ENCODE assay signal across 33 cellular contexts in genomic region chrX:54794795-54795194, GRCh38. TPM values are rescaled to one million over a fixed set of nuclear protein-coding genes. Genes with fewer than 3 reads are reported as not detected.
"Had no signal": no experiment of that assay in that cellular context is flagged by ENCODE, and none has a peak within 500 bp of the region (broad histone marks: within the 10 kb centered on the region; RNA-seq: fewer than 3 reads in every experiment).

No MANE protein-coding gene starts in this region.

- H3K27ac ChIP-seq: brain microvascular endothelial cell, SK-N-MC had no signal

- ATAC-seq: activated CD8-positive, alpha-beta T cell treated with anti-CD3 and anti-CD28 coated beads for 36 hours; activated T-cell treated with anti-CD3 and anti-CD28 coated beads, Interleukin-2, amount 50 U/mL, for 72 hours; activated T-helper 17 cell treated with anti-CD3 and anti-CD28 coated beads, Interleukin-2, amount 50 U/mL, for 72 hours; K562; Panc1 had no signal

- H3K4me3 ChIP-seq: K562, SK-N-MC had no signal

- H3K27me3 ChIP-seq: brain microvascular endothelial cell had no signal

- H3K36me3 ChIP-seq: brain microvascular endothelial cell had no signal

- DNase-seq: activated CD4-positive, alpha-beta T cell treated with anti-CD3 and anti-CD28 coated beads, Interleukin-2, amount 10 ng/mL, durations not matched to agents 24 days and 14 days; activated CD4-positive, alpha-beta T cell treated with anti-CD3 and anti-CD28 coated beads, Interleukin-2, amount 50 U/mL, for 4 hours; activated CD8-positive, alpha-beta T cell treated with anti-CD3 and anti-CD28 coated beads for 36 hours; activated effector memory CD4-positive, alpha-beta T cell treated with anti-CD3 and anti-CD28 coated beads, Interleukin-2, amount 50 U/mL, for 16 hours; activated naive CD4-positive, alpha-beta T cell; activated naive CD4-positive, alpha-beta T cell treated with anti-CD3 and anti-CD28 coated beads, Interleukin-2, amount 50 U/mL, for 16 hours; activated naive CD8-positive, alpha-beta T cell treated with anti-CD3 and anti-CD28 coated beads for 36 hours; activated T-cell treated with anti-CD3 and anti-CD28 coated beads, Interleukin-2, amount 50 U/mL, for 1 hour; activated T-cell treated with anti-CD3 and anti-CD28 coated beads, Interleukin-2, amount 50 U/mL, for 72 hours; amniotic stem cell; aorta; brain microvascular endothelial cell; central memory CD4-positive, alpha-beta T cell; NCI-H1092 treated with DMSO at 0.1 percent for 48 hours; NCI-H1417; NCI-H146; NCI-H187; NCI-H2029 treated with DMSO at 0.1 percent for 48 hours; NCI-H2171 treated with DMSO at 0.1 percent for 48 hours; NCI-H2227 treated with DMSO at 0.1 percent for 48 hours; NCI-H446; NCI-H524 treated with DMSO at 0.1 percent for 48 hours; NCI-H748 treated with DMSO at 0.1 percent for 48 hours; RPMI8226; T1000 had no signal

RNA-seq across cellular contexts. Expression of gene ITIH6, which starts 3.3 kb away (rescaled TPM):
- total RNA-seq: activated CD4-positive, alpha-beta T cell treated with anti-CD3 and anti-CD28 coated beads, Interleukin-2, amount 10 ng/mL, durations not matched to agents 24 days and 14 days; activated CD8-positive, alpha-beta memory T cell treated with anti-CD3 and anti-CD28 coated beads for 36 hours; activated CD8-positive, alpha-beta T cell treated with anti-CD3 and anti-CD28 coated beads for 36 hours; activated naive CD8-positive, alpha-beta T cell treated with anti-CD3 and anti-CD28 coated beads for 36 hours; activated T-cell treated with anti-CD3 and anti-CD28 coated beads, Interleukin-2, amount 50 U/mL, for 72 hours; activated T-helper 17 cell treated with anti-CD3 and anti-CD28 coated beads, Interleukin-2, amount 50 U/mL, for 72 hours; aorta; K562; M059J; T-helper 1 cell treated with Interleukin-12 subunit alpha and Interleukin-12 subunit beta and Interleukin-4 antibody, amounts not matched to agents 30 ng/mL and 1 ng/mL, for 36 hours; T-helper 2 cell treated with Interferon-gamma antibody and Interleukin-4, amounts not matched to agents 100 ng/mL and 5 ng/mL, for 36 hours had no signal
